ENCODE assay signal across 8 cellular contexts in the genomic region with DNA sequence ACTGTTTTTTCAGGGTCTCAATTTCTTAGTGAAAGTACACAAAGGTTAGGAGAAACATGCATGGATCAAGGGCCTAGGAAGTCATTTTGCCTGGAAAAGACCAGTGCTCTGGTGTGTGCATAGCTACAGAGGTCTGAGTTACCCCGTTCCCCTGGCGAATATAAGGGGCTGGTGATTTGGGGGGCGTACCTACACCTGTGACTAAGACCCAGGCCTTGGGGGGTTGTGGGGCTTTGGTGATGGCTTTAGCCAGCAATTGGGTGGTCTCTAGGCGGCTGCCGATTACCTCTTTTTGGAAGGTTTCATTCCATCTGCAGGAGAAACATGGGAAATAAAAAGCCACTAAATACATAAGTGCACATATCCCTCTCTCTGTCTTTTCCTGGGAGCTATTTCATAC. TPM values are rescaled to one million over a fixed set of nuclear protein-coding genes. Genes with fewer than 3 reads are reported as not detected.
A peak's percentile ranks its signal among the peaks of the same experiment; 100 is the strongest.
DNase-seq lines count a peak whose midpoint lies in the region; ATAC-seq and TF ChIP-seq lines count a peak whose summit lies in the region.

No MANE protein-coding gene starts in this region.

- no peaks in the 10 kb centered on the region for H3F3A ChIP-seq in Loucy (ENCODE audit: low read depth)

- H2AFZ ChIP-seq in Loucy (ENCODE audit: low read length): no peak overlapping the region

- H3K4me1 Mint-ChIP-seq in natural killer cell treated with Interleukin-12 subunit alpha and Interleukin-12 subunit beta and Interleukin-15 and Interleukin-18, amount 100 ng/mL, for 72 hours (ENCODE audit: low read depth in 2 of 2): peaks cover 38 to 41% of the 10 kb centered on the region in 2 donors

- H3K27ac Mint-ChIP-seq in natural killer cell treated with Interleukin-12 subunit alpha and Interleukin-12 subunit beta and Interleukin-15 and Interleukin-18, amount 100 ng/mL, for 72 hours: peak overlapping the region; percentile 98 to 100

- H3K27me3 ChIP-seq in BJ (ENCODE audit: control insufficient read depth, insufficient read depth, low read length) (no peaks in the 10 kb centered on the region), Loucy (ENCODE audit: insufficient read depth, low read length, poor library complexity, severe bottlenecking) (no peaks in the 10 kb centered on the region), colonic mucosa (no peaks in the 10 kb centered on the region)

- H3K79me2 ChIP-seq in Loucy (ENCODE audit: insufficient read depth, low read length): peaks cover 45% of the 10 kb centered on the region

- H3K9me3 ChIP-seq in Loucy (ENCODE audit: insufficient read depth, low read depth, low read length) (no peaks in the 10 kb centered on the region), colonic mucosa (no peaks in the 10 kb centered on the region)

- POLR2A ChIA-PET in BJ (lab: Charles Lee): interaction anchor here (0.7 to 1.2 kb wide), 3 partner anchors 9 to 80 kb away, joined by 3 to 7 read pairs (median 4); no protein-coding TSS in a partner anchor

- CTCF ChIA-PET in BJ (lab: Yijun Ruan, JAX): interaction anchor here (1.0 to 3.6 kb wide), 11 partner anchors 8 to 280 kb away, joined by 3 to 42 read pairs (median 5); a partner anchor contains a TSS

- H3K9me3 Mint-ChIP-seq in natural killer cell treated with Interleukin-12 subunit alpha and Interleukin-12 subunit beta and Interleukin-15 and Interleukin-18, amount 100 ng/mL, for 72 hours: no peaks in the 10 kb centered on the region

- intact Hi-C loops in colonic mucosa (cut with DNase I): no loop called here

- H3K27ac ChIP-seq in colonic mucosa: peak overlapping the region; percentile 99

- no peaks in the 10 kb centered on the region for H3K27me3 Mint-ChIP-seq in natural killer cell treated with Interleukin-12 subunit alpha and Interleukin-12 subunit beta and Interleukin-15 and Interleukin-18, amount 100 ng/mL, for 72 hours

- H3K4me2 ChIP-seq in Loucy (ENCODE audit: low read depth, low read length, poor library complexity, severe bottlenecking): peak overlapping the region; percentile 97

- peak overlapping the region; percentile 96 for H3K9ac ChIP-seq in Loucy (ENCODE audit: low read depth, low read length, poor library complexity, severe bottlenecking)
- H3K9ac ChIP-seq in colonic mucosa (ENCODE audit: low read depth in 2 of 2, low read length in 2 of 2): peak overlapping the region; percentile 79 to 96

- peaks cover 51% of the 10 kb centered on the region for H3K4me1 ChIP-seq in Loucy (ENCODE audit: insufficient read depth, low read length, poor library complexity, severe bottlenecking)
- peaks cover 25% of the 10 kb centered on the region for H3K4me1 ChIP-seq in colonic mucosa

- H3K9me2 ChIP-seq in Loucy (replicated peaks; ENCODE audit: low read depth, low read length): no peaks in the 10 kb centered on the region

- H3K4me3 ChIP-seq in BJ (ENCODE audit: low read depth, low read length) (peak overlapping the region; percentile 60), Loucy (ENCODE audit: low read length, poor library complexity, severe bottlenecking) (peak overlapping the region; percentile 91), colonic mucosa (peak overlapping the region; percentile 60)

- peak overlapping the region; percentile 85 for H3K4me3 Mint-ChIP-seq in natural killer cell treated with Interleukin-12 subunit alpha and Interleukin-12 subunit beta and Interleukin-15 and Interleukin-18, amount 100 ng/mL, for 72 hours

- peaks cover 18% of the 10 kb centered on the region for H3K36me3 Mint-ChIP-seq in natural killer cell treated with Interleukin-12 subunit alpha and Interleukin-12 subunit beta and Interleukin-15 and Interleukin-18, amount 100 ng/mL, for 72 hours

- H3K36me3 ChIP-seq in BJ (ENCODE audit: control insufficient read depth, insufficient read depth, low read length): peaks cover 28% of the 10 kb centered on the region
- peaks cover 8% of the 10 kb centered on the region; the same call in 1 of the 2 replicates for H3K36me3 ChIP-seq in Loucy (ENCODE audit: insufficient read depth, low read length)
- peaks cover 18% of the 10 kb centered on the region for H3K36me3 ChIP-seq in colonic mucosa

- TF ChIP-seq CTCF in BJ (IDR thresholded peaks at IDR 0.05; ENCODE audit: insufficient read depth, low read depth, low read length): no peak
- no peak for TF ChIP-seq CTCF in Loucy (conservative IDR thresholded peaks at IDR 0.05; ENCODE audit: low read length)
- TF ChIP-seq CTCF in colonic mucosa (IDR thresholded peaks at IDR 0.05): no peak

- no peak for ATAC-seq in natural killer cell treated with Interleukin-12 subunit alpha and Interleukin-12 subunit beta and Interleukin-15 and Interleukin-18, amount 100 ng/mL, for 72 hours
- ATAC-seq in HG03135 (IDR thresholded peaks at IDR 0.05; ENCODE audit: unreplicated experiment) (no peak), HG03280 (IDR thresholded peaks at IDR 0.05; ENCODE audit: unreplicated experiment) (no peak)

- DNase-seq in BJ (ENCODE audit: low read depth): no peak
- DNase-seq in colonic mucosa: no peak
- DNase-seq in natural killer cell treated with Interleukin-12 subunit alpha and Interleukin-12 subunit beta and Interleukin-15 and Interleukin-18, amount 100 ng/mL, for 72 hours (ENCODE audit: low spot score): no peak
- no peak for DNase-seq in SK-N-DZ (ENCODE audit: low spot score)
- DNase-seq in A172 (ENCODE audit: low spot score): no peak

- peaks cover 8% of the 10 kb centered on the region for H4K20me1 ChIP-seq in Loucy (ENCODE audit: insufficient read depth, low read length, poor library complexity, severe bottlenecking)

RNA-seq across cellular contexts. Expression of a gene that starts 1.1 kb away (rescaled TPM):
- 28.9 and 43.4 TPM in 2 replicates for polyA plus RNA-seq in BJ (2011; rRNA removed)
- 8.7 and 11.7 TPM in 2 replicates for polyA minus RNA-seq in BJ (2011; rRNA and poly(A)+ RNA removed)
- 10 to 100 TPM; 32.5 to 40.9 TPM for total RNA-seq in colonic mucosa
- 10 to 100 TPM; 33.2 to 50.7 TPM for total RNA-seq in natural killer cell treated with Interleukin-12 subunit alpha and Interleukin-12 subunit beta and Interleukin-15 and Interleukin-18, amount 100 ng/mL, for 72 hours
- polyA plus RNA-seq in SK-N-DZ (2014; cell fraction: cytosol; rRNA removed): 29.1 and 47.6 TPM in 2 replicates
- 162 and 252 TPM in 2 replicates for polyA plus RNA-seq in SK-N-DZ (2014; cell fraction: nucleus; rRNA removed)
- total RNA-seq in A172 (2014; rRNA removed; shearing (Covaris generic)): 3.3 and 4.0 TPM in 2 replicates

RNA-seq across cellular contexts. Expression of a gene that starts 11.7 kb away (rescaled TPM):
- 18.9 and 19.7 TPM in 2 replicates for polyA plus RNA-seq in BJ (2011; rRNA removed)
- polyA minus RNA-seq in BJ (2011; rRNA and poly(A)+ RNA removed): 25.7 and 30.2 TPM in 2 replicates
- 10 to 100 TPM; 82.6 to 90.4 TPM for total RNA-seq in colonic mucosa
- total RNA-seq in natural killer cell treated with Interleukin-12 subunit alpha and Interleukin-12 subunit beta and Interleukin-15 and Interleukin-18, amount 100 ng/mL, for 72 hours: 10 to 100 TPM; 61.7 to 65.3 TPM
- polyA plus RNA-seq in SK-N-DZ (2014; cell fraction: cytosol; rRNA removed): 19.1 and 21.1 TPM in 2 replicates
- polyA plus RNA-seq in SK-N-DZ (2014; cell fraction: nucleus; rRNA removed): 30.5 and 42.2 TPM in 2 replicates
- 15.4 and 19.5 TPM in 2 replicates for total RNA-seq in A172 (2014; rRNA removed; shearing (Covaris generic))

RNA-seq across cellular contexts. Expression of a gene that starts 12.0 kb away (rescaled TPM):
- polyA plus RNA-seq in BJ (2011; rRNA removed): 6.7 and 8.6 TPM in 2 replicates
- polyA minus RNA-seq in BJ (2011; rRNA and poly(A)+ RNA removed): 3.7 and 4.6 TPM in 2 replicates
- total RNA-seq in colonic mucosa: 1 to 10 TPM; 1.8 to 2.0 TPM
- total RNA-seq in natural killer cell treated with Interleukin-12 subunit alpha and Interleukin-12 subunit beta and Interleukin-15 and Interleukin-18, amount 100 ng/mL, for 72 hours: 10 to 100 TPM in 1 of 2 donors, 1 to 10 TPM in 1; 5.3 to 10.9 TPM
- polyA plus RNA-seq in SK-N-DZ (2014; cell fraction: cytosol; rRNA removed): 0.08 and 0.56 TPM in 2 replicates
- polyA plus RNA-seq in SK-N-DZ (2014; cell fraction: nucleus; rRNA removed): 0.14 and 0.76 TPM in 2 replicates
- 0.17 TPM in 1 of 2 replicates, not detected in the other for total RNA-seq in A172 (2014; rRNA removed; shearing (Covaris generic))

RNA-seq across cellular contexts. Expression of a gene that starts 42.7 kb away (rescaled TPM):
- 7.2 and 10.1 TPM in 2 replicates for polyA plus RNA-seq in BJ (2011; rRNA removed)
- polyA minus RNA-seq in BJ (2011; rRNA and poly(A)+ RNA removed): 9.0 and 12.6 TPM in 2 replicates
- 10 to 100 TPM; 13.0 to 26.7 TPM for total RNA-seq in colonic mucosa
- under 1 TPM in 1 of 2 donors, not detected in 1; 0.11 TPM for total RNA-seq in natural killer cell treated with Interleukin-12 subunit alpha and Interleukin-12 subunit beta and Interleukin-15 and Interleukin-18, amount 100 ng/mL, for 72 hours
- 9.4 and 12.4 TPM in 2 replicates for polyA plus RNA-seq in SK-N-DZ (2014; cell fraction: cytosol; rRNA removed)
- 10.9 and 23.4 TPM in 2 replicates for polyA plus RNA-seq in SK-N-DZ (2014; cell fraction: nucleus; rRNA removed)
- total RNA-seq in A172 (2014; rRNA removed; shearing (Covaris generic)): 0.12 and 0.69 TPM in 2 replicates
